1 cellular context compared by ENCODE assay signal in genomic region chr1:23483327-23484252, GRCh38.
TF ChIP-seq lines count a peak whose summit lies in the region.

ASAP3 (minus strand) TSS chr1:23484179; CDS start chr1:23484133, 46 bp downstream.

TF ChIP-seq in GM12878, 131 proteins besides CTCF, POLR2A, EP300 and RAD21 (continued from another document):
- no peak for TF ChIP-seq REST (IDR thresholded peaks at IDR 0.05; ENCODE audit: low read depth, low read length)
- TF ChIP-seq NRF1 (conservative IDR thresholded peaks at IDR 0.05; ENCODE audit: low read depth, low read length) = no peak
- no peak for TF ChIP-seq SREBF1 (IDR thresholded peaks at IDR 0.05; ENCODE audit: low read length)
